ENCODE assay signal across 19 cellular contexts in the genomic region with DNA sequence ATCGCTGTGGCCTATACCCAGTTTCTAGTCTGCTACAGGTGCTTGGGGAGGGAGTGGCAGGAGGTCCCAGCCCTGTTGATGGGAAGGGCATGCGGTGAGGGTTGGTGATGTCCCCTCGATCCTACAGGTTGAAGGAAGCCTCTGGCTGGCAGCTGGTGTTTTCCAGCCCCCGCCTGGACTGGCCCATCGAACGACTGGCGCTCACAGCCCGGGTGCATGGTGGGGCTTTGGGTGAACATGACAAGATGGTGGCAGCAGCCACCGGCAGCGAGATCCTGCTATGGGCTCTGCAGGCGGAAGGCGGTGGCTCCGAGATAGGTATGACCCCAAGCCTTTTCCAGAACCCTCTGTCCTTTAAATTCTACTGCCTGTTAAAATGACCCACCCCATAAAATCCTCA. TPM values are rescaled to one million over a fixed set of nuclear protein-coding genes. Genes with fewer than 3 reads are reported as not detected.
DNase-seq lines count a peak whose midpoint lies in the region; ATAC-seq and TF ChIP-seq lines count a peak whose summit lies in the region.
"Had no signal": no experiment of that assay in that cellular context is flagged by ENCODE, and none has a peak within 500 bp of the region (broad histone marks: within the 10 kb centered on the region; RNA-seq: fewer than 3 reads in every experiment).

No MANE protein-coding gene starts in this region.

- DNase-seq in HL-60 (ENCODE audit: low read depth in 1 of 2, low spot score in 1 of 2) (no peak), glutamatergic neuron (no peak), osteoblast (ENCODE audit: insufficient read length, low spot score, missing footprints) (peak; percentile 49), NCI-H446 (lab: John Stamatoyannopoulos, UW) (no peak), kidney glomerular epithelial cell (lab: John Stamatoyannopoulos, UW) (no peak), erythroblast (lab: John Stamatoyannopoulos, UW) (no peak)
- DNase-seq: Calu3; CD8-positive, alpha-beta memory T cell; IMR-90; Karpas-422; NCI-H1417; NCI-H1694 treated with DMSO at 0.1 percent for 48 hours; NCI-H2081 treated with DMSO at 0.1 percent for 48 hours; NCI-H2171 treated with DMSO at 0.1 percent for 48 hours; NCI-H526; Right ventricle myocardium superior had no signal

- H3K27ac ChIP-seq in HL-60 (replicated peaks) (peak overlapping the region; percentile 58), osteoblast (ENCODE audit: low read depth, low read length) (no peak overlapping the region)

- no peak overlapping the region for H3K4me2 ChIP-seq in osteoblast (ENCODE audit: insufficient read depth, low read length)
- H3K4me2 ChIP-seq: GM23338 had no signal

- TF ChIP-seq CTCF in HL-60 (IDR thresholded peaks at IDR 0.05; ENCODE audit: insufficient read depth, low read length), result no peak
- no peak for TF ChIP-seq CTCF in glutamatergic neuron (IDR thresholded peaks at IDR 0.05; ENCODE audit: partially characterized antibody, unreplicated experiment)
- no peak for TF ChIP-seq CTCF in osteoblast (IDR thresholded peaks at IDR 0.05; ENCODE audit: extremely low read depth, low read depth, low read length)

- H3K27me3 ChIP-seq in HL-60 (ENCODE audit: insufficient read depth, poor library complexity, severe bottlenecking), result no peaks in the 10 kb centered on the region
- no peaks in the 10 kb centered on the region for H3K27me3 ChIP-seq in osteoblast (ENCODE audit: insufficient read depth, low read length)

- H3K27ac Mint-ChIP-seq in glutamatergic neuron (ENCODE audit: unreplicated experiment), result peak overlapping the region; percentile 33
- H3K27ac Mint-ChIP-seq: CD8-positive, alpha-beta memory T cell; GM23338 had no signal

- H3K4me3 Mint-ChIP-seq in glutamatergic neuron (ENCODE audit: unreplicated experiment), result no peak overlapping the region
- H3K4me3 Mint-ChIP-seq: GM23338 had no signal

- H3K9me3 Mint-ChIP-seq in glutamatergic neuron (ENCODE audit: unreplicated experiment), result peaks cover 9% of the 10 kb centered on the region
- H3K9me3 Mint-ChIP-seq: CD8-positive, alpha-beta memory T cell had no signal

- peaks cover 8% of the 10 kb centered on the region for H3K27me3 Mint-ChIP-seq in glutamatergic neuron (ENCODE audit: unreplicated experiment)
- H3K27me3 Mint-ChIP-seq: CD8-positive, alpha-beta memory T cell had no signal

- H4K20me1 ChIP-seq in osteoblast (ENCODE audit: insufficient read depth, low read length), result no peaks in the 10 kb centered on the region

- H3K36me3 ChIP-seq in osteoblast (ENCODE audit: insufficient read depth, low read length), result peaks cover 36% of the 10 kb centered on the region

- no peak for ATAC-seq in GM19395 (IDR thresholded peaks at IDR 0.05; ENCODE audit: unreplicated experiment)
- ATAC-seq: GM23338 had no signal

- H3K4me3 ChIP-seq in HL-60 (replicated peaks; ENCODE audit: insufficient read depth, low read length) (no peak overlapping the region), osteoblast (ENCODE audit: insufficient read depth, low read length) (no peak overlapping the region)
- H3K4me3 ChIP-seq: GM23338, HAP-1 had no signal

- no peak for TF ChIP-seq POLR2A in erythroblast (IDR thresholded peaks at IDR 0.05; ENCODE audit: low read length)

- peaks cover 11% of the 10 kb centered on the region for H3K36me3 Mint-ChIP-seq in glutamatergic neuron (ENCODE audit: unreplicated experiment)

- H3K9me3 ChIP-seq in osteoblast (ENCODE audit: low read depth, low read length), result no peaks in the 10 kb centered on the region
- H3K9me3 ChIP-seq: HAP-1 had no signal

- H2AFZ ChIP-seq in osteoblast (ENCODE audit: low read length), result no peak overlapping the region
- H2AFZ ChIP-seq: GM23338 had no signal

- H3K79me2 ChIP-seq in osteoblast (ENCODE audit: insufficient read depth, low read length), result peaks cover 13% of the 10 kb centered on the region

- peaks cover 4% of the 10 kb centered on the region for H3K4me1 Mint-ChIP-seq in glutamatergic neuron (ENCODE audit: low read depth, unreplicated experiment)

- H3K4me1 ChIP-seq in osteoblast (ENCODE audit: insufficient read depth, low read length), result peaks cover 14% of the 10 kb centered on the region

RNA-seq across cellular contexts. Expression of a gene that starts 3.9 kb away (rescaled TPM):
- total RNA-seq in glutamatergic neuron (ENCODE audit: unreplicated experiment) (170 TPM), osteoblast (16.3 and 18.9 TPM in 2 replicates)

RNA-seq across cellular contexts. Expression of a gene that starts 20.6 kb away (rescaled TPM):
- 169 TPM for total RNA-seq in glutamatergic neuron (ENCODE audit: unreplicated experiment)
- 13.6 and 16.6 TPM in 2 replicates for total RNA-seq in osteoblast
